ENCODE assay signal across 8 cellular contexts in the genomic region with DNA sequence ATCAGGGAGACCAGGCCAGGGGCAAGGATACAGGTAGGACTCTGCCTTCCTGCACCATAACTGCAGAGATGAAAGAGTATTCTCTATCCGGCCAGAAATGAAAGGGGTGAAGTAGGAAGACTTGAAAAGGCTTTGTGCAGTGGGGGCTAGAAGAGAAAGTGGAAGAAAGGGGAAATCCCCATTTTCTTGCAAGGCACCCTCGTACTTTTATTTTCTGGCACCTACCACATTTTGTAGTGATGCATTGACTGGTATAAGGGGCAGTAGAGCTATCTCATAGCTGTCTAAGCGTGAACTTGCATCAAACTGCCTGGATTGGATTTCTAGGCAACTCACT. TPM values are rescaled to one million over a fixed set of nuclear protein-coding genes. Genes with fewer than 3 reads are reported as not detected.
DNase-seq lines count a peak whose midpoint lies in the region; ATAC-seq, FAIRE-seq and TF ChIP-seq lines count a peak whose summit lies in the region.

No MANE protein-coding gene starts in this region.

- H3K27ac Mint-ChIP-seq in astrocyte (ENCODE audit: unreplicated experiment) (no peak overlapping the region), mesothelial cell of epicardium (no peak overlapping the region)

- peak; percentile 41 for DNase-seq in stimulated activated CD4-positive, alpha-beta T cell treated with anti-CD3 and anti-CD28 coated beads, Interleukin-2, amount 100 ng/mL, for 4 hours (ENCODE audit: low read depth)
- no peak for DNase-seq in stimulated activated CD4-positive, alpha-beta T cell treated with anti-CD3 and anti-CD28 coated beads, Interleukin-12 subunit alpha, Interleukin-12 subunit beta, amount 100 ng/mL, for 4 hours
- DNase-seq in astrocyte (ENCODE audit: low read depth) = no peak
- DNase-seq in mesothelial cell of epicardium (ENCODE audit: low spot score in 2 of 2, unreplicated experiment in 2 of 2) = no peak
- DNase-seq in globus pallidus (ENCODE audit: low spot score) = no peak
- no peak for DNase-seq in mesenteric fat pad (ENCODE audit: low spot score)
- DNase-seq in frontal cortex (ENCODE audit: low spot score in 2 of 2) = no peak

- H3K4me3 ChIP-seq in astrocyte (ENCODE audit: insufficient read depth, low read depth, low read length) = no peak overlapping the region

- H3K79me2 ChIP-seq in astrocyte (ENCODE audit: insufficient read depth, low read length) = peaks cover 3% of the 10 kb centered on the region

- peak overlapping the region; percentile 90 for H2AFZ ChIP-seq in astrocyte (ENCODE audit: low read depth, low read length)

- peaks cover 7% of the 10 kb centered on the region for H3K36me3 Mint-ChIP-seq in astrocyte (ENCODE audit: low read depth, unreplicated experiment)
- H3K36me3 Mint-ChIP-seq in mesothelial cell of epicardium = peaks cover 2% of the 10 kb centered on the region

- peak overlapping the region; percentile 86 for H3K4me2 ChIP-seq in astrocyte (ENCODE audit: low read length)

- peaks cover 3% of the 10 kb centered on the region for H3K36me3 ChIP-seq in astrocyte (ENCODE audit: insufficient read depth, low read length)

- H4K20me1 ChIP-seq in astrocyte (ENCODE audit: insufficient read depth, low read length) = peaks cover 34% of the 10 kb centered on the region

- H3K27me3 Mint-ChIP-seq in astrocyte (ENCODE audit: low read depth, unreplicated experiment) (peaks cover 14% of the 10 kb centered on the region), mesothelial cell of epicardium (ENCODE audit: low read depth) (peaks cover 2% of the 10 kb centered on the region)

- no peaks in the 10 kb centered on the region for H3K9me3 Mint-ChIP-seq in astrocyte (ENCODE audit: unreplicated experiment)
- no peaks in the 10 kb centered on the region for H3K9me3 Mint-ChIP-seq in mesothelial cell of epicardium

- FAIRE-seq in astrocyte (lab: Jason Lieb, UNC) (no peak), frontal cortex (lab: Jason Lieb, UNC) (no peak)

- no peak overlapping the region for H3K27ac ChIP-seq in astrocyte (ENCODE audit: low read depth, low read length)

- peaks cover 7% of the 10 kb centered on the region for H3K4me1 ChIP-seq in astrocyte (ENCODE audit: insufficient read depth, low read length)

- H3K9me3 ChIP-seq in astrocyte (ENCODE audit: insufficient read depth, low read depth, low read length) = no peaks in the 10 kb centered on the region

- H3K4me1 Mint-ChIP-seq in astrocyte (ENCODE audit: low read depth, unreplicated experiment) (peaks cover 15% of the 10 kb centered on the region), mesothelial cell of epicardium (peaks cover 25% of the 10 kb centered on the region)

- peak; percentile 7 for ATAC-seq in HG03565 (IDR thresholded peaks at IDR 0.05; ENCODE audit: unreplicated experiment)

- H3K9ac ChIP-seq in astrocyte (ENCODE audit: low read length) = no peak overlapping the region

- no peaks in the 10 kb centered on the region for H3K27me3 ChIP-seq in astrocyte (ENCODE audit: insufficient read depth, low read length)

- TF ChIP-seq CTCF in astrocyte (IDR thresholded peaks at IDR 0.05; ENCODE audit: insufficient read depth, low read depth, low read length) (no peak), mesothelial cell of epicardium (IDR thresholded peaks at IDR 0.05; ENCODE audit: unreplicated experiment) (no peak)

- H3K4me3 Mint-ChIP-seq in astrocyte (ENCODE audit: unreplicated experiment) (peak overlapping the region; percentile 76), mesothelial cell of epicardium (peak overlapping the region; percentile 71)

RNA-seq across cellular contexts. Expression of gene CAMK2G, which starts 0.8 kb away (rescaled TPM):
- 16.6 and 19.8 TPM in 2 replicates for total RNA-seq in astrocyte
- total RNA-seq in mesothelial cell of epicardium = 27.3 to 28.3 TPM (median 27.8 TPM) in 3 replicates
- total RNA-seq in mesenteric fat pad = 24.2 TPM
- total RNA-seq in frontal cortex = 50.1 TPM

RNA-seq across cellular contexts. Expression of gene PLAU, which starts 35.8 kb away (rescaled TPM):
- total RNA-seq in astrocyte = 81.2 and 90.2 TPM in 2 replicates
- 3.4 to 5.1 TPM (median 4.7 TPM) in 3 replicates for total RNA-seq in mesothelial cell of epicardium
- total RNA-seq in mesenteric fat pad = 64.7 TPM
- total RNA-seq in frontal cortex = 0.82 TPM

Comparison
In these comparisons a context has a peak if more than half of its experiments do, and no peak if none do; other contexts are left out.
1. RNA of gene PLAU, which starts 35.8 kb away (total RNA-seq): 81.2 to 90.2 TPM in astrocyte and 64.7 TPM in mesenteric fat pad (single experiment); 3.4 to 5.1 TPM in mesothelial cell of epicardium and 0.82 TPM in frontal cortex (single experiment); every median in the first group is over 10 times any median in the second.